In genomic region chr10:21712975-21713374, GRCh38 we compare ENCODE assay signal across 18 cellular contexts.
DNase-seq lines count a peak whose midpoint lies in the region; ATAC-seq and TF ChIP-seq lines count a peak whose summit lies in the region.
"Had no signal": no experiment of that assay in that cellular context is flagged by ENCODE, and none has a peak within 500 bp of the region (broad histone marks: within the 10 kb centered on the region; RNA-seq: fewer than 3 reads in every experiment).

No MANE protein-coding gene starts in this region.

- H3K79me1 ChIP-seq in IMR-90 (ENCODE audit: low read depth in 1 of 2, low read length in 2 of 2) = peaks cover 24 to 32% of the 10 kb centered on the region in 2 experiments

- no peak overlapping the region for H3K18ac ChIP-seq in IMR-90 (ENCODE audit: low read depth, low read length)

- H3K9me3 ChIP-seq in IMR-90 (ENCODE audit: control insufficient read depth, insufficient read depth, low read length) = no peaks in the 10 kb centered on the region

- CTCF ChIA-PET in IMR-90 (lab: Yijun Ruan, JAX) = interaction anchor here (0.6 kb wide), 1 partner anchor 162 kb away, joined by 3 read pairs; no protein-coding TSS in a partner anchor

- no TSS peak for BruUV-seq in IMR-90 (replicated peaks; lab: Mats Ljungman, UMichigan)

- dilution Hi-C loops in IMR-90 (cut with HindIII; ENCODE audit: low sequenced_read_pairs, unreplicated experiment) = no loop called here

- no peak overlapping the region for H2AK5ac ChIP-seq in IMR-90 (ENCODE audit: low read depth, low read length)

- H3K23ac ChIP-seq in IMR-90 (ENCODE audit: low read depth, low read length) = no peak overlapping the region

- no peak overlapping the region for H2AK9ac ChIP-seq in IMR-90 (replicated peaks; ENCODE audit: low read depth, low read length, poor library complexity)

- no peak overlapping the region for H4K5ac ChIP-seq in IMR-90 (ENCODE audit: low read depth, low read length)

- no peak overlapping the region for H2BK20ac ChIP-seq in IMR-90 (ENCODE audit: low read depth, low read length)

- H3K36me3 Mint-ChIP-seq in T-helper 2 cell treated with Interferon-gamma antibody and Interleukin-4, amounts not matched to agents 5 μg/mL and 100 μg/mL, for 36 hours (ENCODE audit: low read depth) = peaks cover 29% of the 10 kb centered on the region
- H3K36me3 Mint-ChIP-seq in central memory CD8-positive, alpha-beta T cell (ENCODE audit: insufficient read depth) = peaks cover 27% of the 10 kb centered on the region
- peaks cover 59% of the 10 kb centered on the region for H3K36me3 Mint-ChIP-seq in nephron (ENCODE audit: low read depth)

- H2BK5ac ChIP-seq in IMR-90 (ENCODE audit: low read depth, low read length, poor library complexity, severe bottlenecking) = no peak overlapping the region

- no peaks in the 10 kb centered on the region for H3K27me3 ChIP-seq in IMR-90 (ENCODE audit: control insufficient read depth, insufficient read depth, low read length)

- H4K91ac ChIP-seq in IMR-90 (ENCODE audit: insufficient read depth, low read depth, low read length) = no peak overlapping the region

- peaks cover 3% of the 10 kb centered on the region; the same call in 1 of the 2 replicates for H3K9me1 ChIP-seq in IMR-90 (ENCODE audit: insufficient read depth, low read length)

- no peak overlapping the region for H2BK120ac ChIP-seq in IMR-90 (ENCODE audit: low read depth, low read length)

- peak overlapping the region; percentile 29 for H3K27ac Mint-ChIP-seq in T-helper 2 cell treated with Interferon-gamma antibody and Interleukin-4, amounts not matched to agents 5 μg/mL and 100 μg/mL, for 36 hours
- H3K27ac Mint-ChIP-seq in central memory CD8-positive, alpha-beta T cell (ENCODE audit: low read depth) = peak overlapping the region; percentile 17
- peak overlapping the region in 2 of 3 experiments; percentile 3 to 52 for H3K27ac Mint-ChIP-seq in nephron

- no peak overlapping the region for H2BK15ac ChIP-seq in IMR-90 (ENCODE audit: low read depth, low read length)

- peaks cover 5% of the 10 kb centered on the region; the same call in 1 of the 2 replicates for H3K4me1 ChIP-seq in IMR-90 (ENCODE audit: control insufficient read depth, insufficient read depth, low read length)

- peaks cover 11% of the 10 kb centered on the region for H3K36me3 ChIP-seq in IMR-90 (ENCODE audit: control insufficient read depth, insufficient read depth, low read length)

- no peaks in the 10 kb centered on the region for H4K20me1 ChIP-seq in IMR-90 (ENCODE audit: insufficient read depth, low read length)

- no peak overlapping the region for H3K4me3 Mint-ChIP-seq in T-helper 2 cell treated with Interferon-gamma antibody and Interleukin-4, amounts not matched to agents 5 μg/mL and 100 μg/mL, for 36 hours
- no peak overlapping the region for H3K4me3 Mint-ChIP-seq in central memory CD8-positive, alpha-beta T cell
- no peak overlapping the region for H3K4me3 Mint-ChIP-seq in nephron
- H3K4me3 Mint-ChIP-seq: HFFc6 had no signal

- no peak for TF ChIP-seq RAD21 in IMR-90 (IDR thresholded peaks at IDR 0.05; ENCODE audit: low read length)

- POLR2A ChIA-PET in IMR-90 (lab: Charles Lee; ENCODE audit: unreplicated experiment) = no interaction called here

- no peaks in the 10 kb centered on the region for H3K9me3 Mint-ChIP-seq in T-helper 2 cell treated with Interferon-gamma antibody and Interleukin-4, amounts not matched to agents 5 μg/mL and 100 μg/mL, for 36 hours
- no peaks in the 10 kb centered on the region for H3K9me3 Mint-ChIP-seq in central memory CD8-positive, alpha-beta T cell
- no peaks in the 10 kb centered on the region for H3K9me3 Mint-ChIP-seq in nephron
- H3K9me3 Mint-ChIP-seq: HFFc6 had no signal

- no peak for ATAC-seq in IMR-90 (ENCODE audit: low read depth)
- no peak for ATAC-seq in central memory CD8-positive, alpha-beta T cell (replicated peaks; ENCODE audit: extremely low read depth, poor library complexity, severe bottlenecking)

- TF ChIP-seq CTCF in IMR-90 (conservative IDR thresholded peaks at IDR 0.05; ENCODE audit: low read depth, low read length) (no peak), nephron (IDR thresholded peaks at IDR 0.05; ENCODE audit: unreplicated experiment in 3 of 3) (no peak)

- H3K27ac ChIP-seq in IMR-90 (ENCODE audit: insufficient read depth, low read length) = no peak overlapping the region
- H3K27ac ChIP-seq: 22Rv1 had no signal

- no peak overlapping the region; a peak in 1 of 4 replicates for H4K8ac ChIP-seq in IMR-90 (ENCODE audit: low read depth in 2 of 2, low read length in 2 of 2)

- H2AFZ ChIP-seq in IMR-90 (replicated peaks; ENCODE audit: low read length, poor library complexity) = no peak overlapping the region

- in situ Hi-C loops in IMR-90 (cut with MboI; ENCODE audit: low sequenced_read_pairs) = no loop called here

- H3K14ac ChIP-seq in IMR-90 (replicated peaks; ENCODE audit: low read depth, low read length) = peak overlapping the region; percentile 62; the same call in 1 of the 2 replicates

- no peak for DNase-seq in T-helper 2 cell treated with Interferon-gamma antibody and Interleukin-4, amounts not matched to agents 5 μg/mL and 100 μg/mL, for 36 hours (ENCODE audit: low spot score)
- DNase-seq in T-helper 2 cell (no peak), IMR-90 (no peak), NCI-H524 (lab: John Stamatoyannopoulos, UW) (no peak), NCI-H69 (lab: John Stamatoyannopoulos, UW) (no peak)
- no peak for DNase-seq in central memory CD8-positive, alpha-beta T cell (ENCODE audit: low spot score in 2 of 2)
- no peak for DNase-seq in activated effector memory CD4-positive, alpha-beta T cell treated with anti-CD3 and anti-CD28 coated beads, Interleukin-2, amount 50 U/mL, for 16 hours
- DNase-seq: DMS153, GDM1, HFFc6, KG1, NCI-H1417, NCI-H187, NCI-H2107, NCI-H510A treated with DMSO at 0.1 percent for 48 hours, SHP77 treated with DMSO at 0.1 percent for 48 hours had no signal

- H3K4ac ChIP-seq in IMR-90 (ENCODE audit: low read depth, low read length) = no peak overlapping the region

- H3K4me2 ChIP-seq in IMR-90 (ENCODE audit: low read depth, low read length) = no peak overlapping the region

- 91% methylated on average over 2 of the region's 4 CpGs; no CpG with 5 or more reads in 1 of the 2 experiments for WGBS in IMR-90 (ENCODE audit: extremely low coverage in 2 of 2, insufficient read length in 1 of 2), 2 experiments

- intact Hi-C loops in IMR-90 (cut with micrococcal nuclease) = no loop called here

- no peak overlapping the region for H3K9ac ChIP-seq in IMR-90 (ENCODE audit: low read depth, low read length)

- peaks cover 6% of the 10 kb centered on the region for H3K4me1 Mint-ChIP-seq in T-helper 2 cell treated with Interferon-gamma antibody and Interleukin-4, amounts not matched to agents 5 μg/mL and 100 μg/mL, for 36 hours (ENCODE audit: low read depth)
- H3K4me1 Mint-ChIP-seq in central memory CD8-positive, alpha-beta T cell = peaks cover 19% of the 10 kb centered on the region
- H3K4me1 Mint-ChIP-seq in nephron = peaks cover 16% of the 10 kb centered on the region

- no peaks in the 10 kb centered on the region for H3K27me3 Mint-ChIP-seq in T-helper 2 cell treated with Interferon-gamma antibody and Interleukin-4, amounts not matched to agents 5 μg/mL and 100 μg/mL, for 36 hours (ENCODE audit: low read depth)
- no peaks in the 10 kb centered on the region for H3K27me3 Mint-ChIP-seq in central memory CD8-positive, alpha-beta T cell
- no peaks in the 10 kb centered on the region for H3K27me3 Mint-ChIP-seq in nephron (ENCODE audit: low read depth)

- no peak overlapping the region for H3K4me3 ChIP-seq in IMR-90 (ENCODE audit: insufficient read depth, low read depth, low read length)

- no peak for TF ChIP-seq POLR2A in IMR-90 (IDR thresholded peaks at IDR 0.05; ENCODE audit: low read depth, low read length)

- H3K56ac ChIP-seq in IMR-90 (ENCODE audit: extremely low read depth, insufficient read depth, low read length) = no peak overlapping the region; the same call in 1 of the 2 replicates

TF ChIP-seq in IMR-90, 13 proteins besides CTCF, POLR2A, EP300 and RAD21:
- TF ChIP-seq RFX5 (IDR thresholded peaks at IDR 0.05; ENCODE audit: low read depth, low read length) (no peak), SMC3 (IDR thresholded peaks at IDR 0.05; ENCODE audit: low read depth, low read length) (no peak), CHD1 (IDR thresholded peaks at IDR 0.05; ENCODE audit: low read depth, low read length) (no peak), RCOR1 (IDR thresholded peaks at IDR 0.05; ENCODE audit: insufficient replicate concordance, low read length) (no peak), ELK1 (IDR thresholded peaks at IDR 0.05; ENCODE audit: borderline replicate concordance, low read depth, low read length) (no peak), NFE2L2 (IDR thresholded peaks at IDR 0.05; ENCODE audit: low read depth, low read length) (no peak), CEBPB (IDR thresholded peaks at IDR 0.05; ENCODE audit: low read depth, low read length) (no peak), BHLHE40 (IDR thresholded peaks at IDR 0.05; ENCODE audit: low read depth, low read length) (no peak), USF2 (IDR thresholded peaks at IDR 0.05; ENCODE audit: low read depth, low read length) (no peak), MAFK (IDR thresholded peaks at IDR 0.05; ENCODE audit: low read depth, low read length) (no peak), MXI1 (IDR thresholded peaks at IDR 0.05; ENCODE audit: borderline replicate concordance, low read depth, low read length) (no peak), FOS (IDR thresholded peaks at IDR 0.05; ENCODE audit: low read depth, low read length) (no peak), MAZ (IDR thresholded peaks at IDR 0.05; ENCODE audit: borderline replicate concordance, low read depth, low read length) (no peak)
